Comparison of ENCODE assay signal across 25 cellular contexts in the genomic region with DNA sequence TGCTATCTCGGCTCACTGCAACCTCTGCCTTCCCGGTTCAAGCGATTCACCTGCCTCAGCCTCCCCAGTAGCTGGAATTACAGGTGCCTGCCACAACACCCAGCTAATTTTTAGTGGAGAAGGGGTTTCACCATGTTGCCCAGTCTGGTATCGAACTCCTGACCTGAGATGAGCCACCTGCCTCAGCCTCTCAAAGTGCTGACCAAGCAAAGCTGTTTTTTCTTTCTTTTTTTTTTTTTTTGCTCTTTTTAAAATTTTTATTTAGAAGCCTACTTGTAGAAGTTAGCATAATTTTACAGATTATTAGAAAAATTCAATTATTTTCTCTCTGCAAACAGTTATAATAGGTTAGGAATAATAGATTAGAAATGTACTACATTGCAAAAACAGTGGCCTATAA.
"Had no signal": no experiment of that assay in that cellular context is flagged by ENCODE, and none has a peak within 500 bp of the region (broad histone marks: within the 10 kb centered on the region; RNA-seq: fewer than 3 reads in every experiment).

No MANE protein-coding gene starts in this region.

- H3K4me3 ChIP-seq: body of pancreas, Peyer's patch had no signal

- ATAC-seq: activated CD8-positive, alpha-beta memory T cell treated with anti-CD3 and anti-CD28 coated beads, Interleukin-2, amount 10 ng/mL, durations not matched to agents 7 days and 5 days; activated naive CD8-positive, alpha-beta T cell treated with anti-CD3 and anti-CD28 coated beads, Interleukin-2, amount 50 U/mL, for 24 hours; body of pancreas had no signal

- H3K4me1 ChIP-seq: Peyer's patch, SJCRH30 had no signal

- H3K27ac ChIP-seq: ascending aorta, body of pancreas, Peyer's patch, RWPE1, SJCRH30 had no signal

- DNase-seq: activated B cell treated with CpG ODN at 0.5 μM for 24 hours; activated CD4-positive, alpha-beta T cell treated with anti-CD3 and anti-CD28 coated beads for 1 hour; activated CD4-positive, alpha-beta T cell treated with anti-CD3 and anti-CD28 coated beads, Interleukin-2, amount 10 ng/mL, durations not matched to agents 24 days and 14 days; activated CD4-positive, alpha-beta T cell treated with anti-CD3 and anti-CD28 coated beads, Interleukin-2, amount 50 U/mL, for 48 hours; activated CD8-positive, alpha-beta memory T cell treated with anti-CD3 and anti-CD28 coated beads, Interleukin-2, amount 10 ng/mL, durations not matched to agents 7 days and 5 days; activated effector memory CD4-positive, alpha-beta T cell treated with Interleukin-2 at 50 U/mL for 16 hours; activated naive CD4-positive, alpha-beta T cell; activated naive CD8-positive, alpha-beta T cell treated with anti-CD3 and anti-CD28 coated beads, Interleukin-2, amount 50 U/mL, for 24 hours; activated T-cell treated with anti-CD3 and anti-CD28 coated beads, Interleukin-2, amount 50 U/mL, for 24 hours; amniotic stem cell; body of pancreas; KBM-7; NCI-H1048; NCI-H1417; NCI-H2029; NCI-H345; NCI-H510A; NCI-H69; Peyer's patch; Right ventricle myocardium superior; SJCRH30; SK-N-SH; SW 1271 had no signal

- H3K9me3 ChIP-seq: ascending aorta, body of pancreas, Peyer's patch, SJCRH30, SK-N-SH had no signal

- H3K36me3 ChIP-seq: ascending aorta, Peyer's patch, SJCRH30 had no signal

- H3K27me3 ChIP-seq: ascending aorta, body of pancreas, Peyer's patch, SJCRH30 had no signal

- H3K9ac ChIP-seq: SK-N-SH had no signal
